Comparison of ENCODE assay signal across 35 cellular contexts in the genomic region with DNA sequence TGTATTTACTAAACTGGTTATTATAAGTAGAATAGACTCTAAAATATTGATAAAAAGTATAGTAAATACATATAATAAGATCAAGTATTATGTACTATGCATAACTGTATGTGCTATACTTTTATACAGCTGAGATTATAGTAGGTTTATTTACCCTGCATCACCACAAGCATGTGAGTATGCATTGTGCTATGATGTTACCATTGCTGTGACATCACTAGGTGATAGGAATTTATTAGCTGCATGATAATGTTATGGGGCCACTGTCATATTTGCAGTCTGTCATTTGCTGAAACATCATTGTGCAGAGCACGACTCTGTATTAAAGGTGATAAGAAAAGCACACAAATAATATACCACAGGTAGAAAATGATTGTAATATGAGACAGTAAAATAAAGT.
DNase-seq lines count a peak whose midpoint lies in the region; ATAC-seq and TF ChIP-seq lines count a peak whose summit lies in the region.
"Had no signal": no experiment of that assay in that cellular context is flagged by ENCODE, and none has a peak within 500 bp of the region (broad histone marks: within the 10 kb centered on the region; RNA-seq: fewer than 3 reads in every experiment).

No MANE protein-coding gene starts in this region.

- no peak for DNase-seq in activated naive CD8-positive, alpha-beta T cell treated with anti-CD3 and anti-CD28 coated beads, Interleukin-2, amount 50 U/mL, for 24 hours
- DNase-seq in activated naive CD8-positive, alpha-beta T cell treated with anti-CD3 and anti-CD28 coated beads for 36 hours = no peak
- DNase-seq in mucosa of descending colon = no peak
- DNase-seq in kidney glomerular epithelial cell (lab: John Stamatoyannopoulos, UW) = no peak
- DNase-seq in activated naive CD4-positive, alpha-beta T cell treated with anti-CD3 and anti-CD28 coated beads, Interleukin-2, amount 50 U/mL, for 16 hours = no peak
- DNase-seq in naive thymus-derived CD8-positive, alpha-beta T cell = no peak
- DNase-seq: activated CD4-positive, alpha-beta T cell treated with anti-CD3 and anti-CD28 coated beads for 4 hours; activated CD8-positive, alpha-beta T cell treated with anti-CD3 and anti-CD28 coated beads, Interleukin-2, amount 10 ng/mL, durations not matched to agents 7 days and 5 days; DMS79; effector CD8-positive, alpha-beta T cell; GDM1; GOT3; HFFc6; KG1; left lung; mesenchymal stem cell; NCI-H1417 treated with DMSO at 0.1 percent for 48 hours; NCI-H2081 treated with DMSO at 0.1 percent for 48 hours; NCI-H2227 treated with DMSO at 0.1 percent for 48 hours; NCI-H69; occipital lobe; SHP77; stimulated activated CD4-positive, alpha-beta T cell treated with anti-CD3 and anti-CD28 coated beads, Interleukin-12 subunit alpha, Interleukin-12 subunit beta, amount 100 ng/mL, for 4 hours; stimulated activated CD4-positive, alpha-beta T cell treated with anti-CD3 and anti-CD28 coated beads, Interleukin-4, amount 100 ng/mL, for 1 hour; trophoblast cell had no signal

- no peaks in the 10 kb centered on the region for H3K79me2 ChIP-seq in SU-DHL-6 (ENCODE audit: insufficient read depth, low read length)

- no peaks in the 10 kb centered on the region for H4K20me1 ChIP-seq in SU-DHL-6 (ENCODE audit: low read depth, low read length)

- no peak overlapping the region for H3K4me3 Mint-ChIP-seq in activated naive CD8-positive, alpha-beta T cell treated with anti-CD3 and anti-CD28 coated beads, Interleukin-2, amount 50 U/mL, for 24 hours
- H3K4me3 Mint-ChIP-seq in activated naive CD8-positive, alpha-beta T cell treated with anti-CD3 and anti-CD28 coated beads for 36 hours = no peak overlapping the region
- H3K4me3 Mint-ChIP-seq in naive thymus-derived CD8-positive, alpha-beta T cell = peak overlapping the region in 1 of 10 donors; percentile 0
- H3K4me3 Mint-ChIP-seq: activated CD8-positive, alpha-beta T cell treated with anti-CD3 and anti-CD28 coated beads, Interleukin-2, amount 10 ng/mL, durations not matched to agents 7 days and 5 days; activated naive CD8-positive, alpha-beta T cell; CD14-positive monocyte; HFFc6 had no signal

- peaks cover 55% of the 10 kb centered on the region for H3K4me1 Mint-ChIP-seq in activated naive CD8-positive, alpha-beta T cell treated with anti-CD3 and anti-CD28 coated beads, Interleukin-2, amount 50 U/mL, for 24 hours
- peaks cover 40% of the 10 kb centered on the region for H3K4me1 Mint-ChIP-seq in activated naive CD8-positive, alpha-beta T cell treated with anti-CD3 and anti-CD28 coated beads for 36 hours
- H3K4me1 Mint-ChIP-seq in naive thymus-derived CD8-positive, alpha-beta T cell = peaks cover 30 to 73% (median 48%) of the 10 kb centered on the region in 4 donors

- H3K9me3 Mint-ChIP-seq in activated naive CD8-positive, alpha-beta T cell treated with anti-CD3 and anti-CD28 coated beads, Interleukin-2, amount 50 U/mL, for 24 hours = no peaks in the 10 kb centered on the region
- H3K9me3 Mint-ChIP-seq in activated naive CD8-positive, alpha-beta T cell treated with anti-CD3 and anti-CD28 coated beads for 36 hours = no peaks in the 10 kb centered on the region
- no peaks in the 10 kb centered on the region for H3K9me3 Mint-ChIP-seq in naive thymus-derived CD8-positive, alpha-beta T cell
- H3K9me3 Mint-ChIP-seq: HFFc6 had no signal

- H3K27me3 ChIP-seq in SU-DHL-6 (ENCODE audit: low read length) = no peaks in the 10 kb centered on the region
- H3K27me3 ChIP-seq: ascending aorta, cardiac muscle cell, left lung had no signal

- intact Hi-C loops in mucosa of descending colon (cut with DNase I, micrococcal nuclease) = no loop called here

- H3K27ac Mint-ChIP-seq in activated naive CD8-positive, alpha-beta T cell treated with anti-CD3 and anti-CD28 coated beads, Interleukin-2, amount 50 U/mL, for 24 hours = peak overlapping the region; percentile 57
- H3K27ac Mint-ChIP-seq in activated naive CD8-positive, alpha-beta T cell treated with anti-CD3 and anti-CD28 coated beads for 36 hours = no peak overlapping the region
- H3K27ac Mint-ChIP-seq in naive thymus-derived CD8-positive, alpha-beta T cell = peak overlapping the region in 3 of 10 donors; percentile 33 to 72 (median 48)
- H3K27ac Mint-ChIP-seq: activated naive CD8-positive, alpha-beta T cell; HFFc6 had no signal

- H3K27ac ChIP-seq in SU-DHL-6 (ENCODE audit: low read depth, low read length) = peak overlapping the region; percentile 31; the same call in 1 of the 2 replicates
- H3K27ac ChIP-seq: 22Rv1, ascending aorta, cardiac muscle cell, left lung, prostate gland had no signal

- peaks cover 30% of the 10 kb centered on the region for H3F3A ChIP-seq in SU-DHL-6 (ENCODE audit: insufficient read depth)

- TF ChIP-seq CTCF in SU-DHL-6 (IDR thresholded peaks at IDR 0.05; ENCODE audit: insufficient read depth, low read length, poor library complexity, severe bottlenecking) (no peak), mucosa of descending colon (IDR thresholded peaks at IDR 0.05) (no peak)

- H3K9ac ChIP-seq in SU-DHL-6 (ENCODE audit: low read length) = 0 out of 2 replicates have a peak overlapping the region, but pooled peaks have one; percentile 8

- H3K4me3 ChIP-seq in SU-DHL-6 (ENCODE audit: insufficient read depth, low read length, poor library complexity, severe bottlenecking) (no peak overlapping the region), mucosa of descending colon (no peak overlapping the region)
- H3K4me3 ChIP-seq: ascending aorta, cardiac muscle cell, left lung, prostate gland had no signal

- no peaks in the 10 kb centered on the region for H3K9me3 ChIP-seq in SU-DHL-6 (ENCODE audit: insufficient read depth, low read length)
- H3K9me3 ChIP-seq in mucosa of descending colon = no peaks in the 10 kb centered on the region
- H3K9me3 ChIP-seq: ascending aorta, left lung, prostate gland had no signal

- H2AFZ ChIP-seq in SU-DHL-6 (ENCODE audit: low read depth, low read length, severe bottlenecking) = no peak overlapping the region

- H3K9me2 ChIP-seq in SU-DHL-6 (replicated peaks; ENCODE audit: insufficient read depth, low read length) = no peaks in the 10 kb centered on the region

- no peaks in the 10 kb centered on the region for H3K36me3 Mint-ChIP-seq in activated naive CD8-positive, alpha-beta T cell treated with anti-CD3 and anti-CD28 coated beads, Interleukin-2, amount 50 U/mL, for 24 hours (ENCODE audit: low read depth)
- peaks cover 4% of the 10 kb centered on the region for H3K36me3 Mint-ChIP-seq in activated naive CD8-positive, alpha-beta T cell treated with anti-CD3 and anti-CD28 coated beads for 36 hours
- H3K36me3 Mint-ChIP-seq in naive thymus-derived CD8-positive, alpha-beta T cell = no peaks in the 10 kb centered on the region
- H3K36me3 Mint-ChIP-seq: activated naive CD8-positive, alpha-beta T cell had no signal

- no peak for ATAC-seq in activated naive CD8-positive, alpha-beta T cell treated with anti-CD3 and anti-CD28 coated beads, Interleukin-2, amount 50 U/mL, for 24 hours
- ATAC-seq in mucosa of descending colon (peak; percentile 37), HG03469 (IDR thresholded peaks at IDR 0.05; ENCODE audit: unreplicated experiment) (no peak)
- no peak for ATAC-seq in naive thymus-derived CD8-positive, alpha-beta T cell
- ATAC-seq: activated CD8-positive, alpha-beta T cell treated with anti-CD3 and anti-CD28 coated beads, Interleukin-2, amount 10 ng/mL, durations not matched to agents 7 days and 5 days; left lung; Panc1; sciatic nerve had no signal

- H3K4me2 ChIP-seq in SU-DHL-6 (ENCODE audit: low read depth, low read length, poor library complexity, severe bottlenecking) = no peak overlapping the region

- no peaks in the 10 kb centered on the region for H3K36me3 ChIP-seq in SU-DHL-6 (ENCODE audit: low read length)
- no peaks in the 10 kb centered on the region for H3K36me3 ChIP-seq in mucosa of descending colon (ENCODE audit: low read depth)
- H3K36me3 ChIP-seq: ascending aorta, cardiac muscle cell, left lung, prostate gland had no signal

- POLR2A ChIA-PET in naive thymus-derived CD8-positive, alpha-beta T cell (lab: Charles Lee) = interaction anchor here (0.6 kb wide), 1 partner anchor 160 kb away, joined by 3 read pairs; no protein-coding TSS in a partner anchor

- H3K27me3 Mint-ChIP-seq in activated naive CD8-positive, alpha-beta T cell treated with anti-CD3 and anti-CD28 coated beads, Interleukin-2, amount 50 U/mL, for 24 hours = no peaks in the 10 kb centered on the region
- H3K27me3 Mint-ChIP-seq in activated naive CD8-positive, alpha-beta T cell treated with anti-CD3 and anti-CD28 coated beads for 36 hours = no peaks in the 10 kb centered on the region
- no peaks in the 10 kb centered on the region for H3K27me3 Mint-ChIP-seq in naive thymus-derived CD8-positive, alpha-beta T cell
- H3K27me3 Mint-ChIP-seq: activated naive CD8-positive, alpha-beta T cell had no signal

- H3K4me1 ChIP-seq in mucosa of descending colon (ENCODE audit: low read depth) = peaks cover 17% of the 10 kb centered on the region
- H3K4me1 ChIP-seq: prostate gland had no signal
